Comparison of ENCODE assay signal across 19 cellular contexts in genomic region chr10:75326306-75326705, GRCh38.
DNase-seq lines count a peak whose midpoint lies in the region; ATAC-seq, FAIRE-seq and TF ChIP-seq lines count a peak whose summit lies in the region.
"Had no signal": no experiment of that assay in that cellular context is flagged by ENCODE, and none has a peak within 500 bp of the region (broad histone marks: within the 10 kb centered on the region; RNA-seq: fewer than 3 reads in every experiment).

No MANE protein-coding gene starts in this region.

- POLR2A ChIA-PET in HepG2 (lab: Yijun Ruan, JAX), result no interaction called here
- POLR2A ChIA-PET in K562 (lab: Yijun Ruan, JAX), result interaction anchor here (0.8 to 1.0 kb wide), 2 partner anchors 25 to 39 kb away, joined by 3 read pairs; no protein-coding TSS in a partner anchor

- DNase-seq in HepG2 (ENCODE audit: low spot score), result no peak
- DNase-seq in right lobe of liver, result no peak
- no peak for DNase-seq in K562 (ENCODE audit: extremely low read depth in 1 of 4, low spot score in 3 of 4)
- DNase-seq in NCI-H1105 treated with DMSO at 0.1 percent for 48 hours (lab: John Stamatoyannopoulos, UW), result no peak
- DNase-seq: AML-193; Caco-2; Calu3; CD4-positive, alpha-beta T cell; CD8-positive, alpha-beta T cell; DMS79 treated with DMSO at 0.1 percent for 48 hours; GDM1 had no signal

- ATAC-seq in HepG2, result no peak
- ATAC-seq in right lobe of liver, result no peak
- no peak for ATAC-seq in K562
- no peak for ATAC-seq in GM18511 (IDR thresholded peaks at IDR 0.05; ENCODE audit: unreplicated experiment)
- no peak for ATAC-seq in HG03439 (IDR thresholded peaks at IDR 0.05; ENCODE audit: unreplicated experiment)
- ATAC-seq: CD8-positive, alpha-beta T cell; GM12878 had no signal

- H2AFZ ChIP-seq in HepG2 (ENCODE audit: low read length) (no peak overlapping the region), K562 (ENCODE audit: low read depth, low read length) (no peak overlapping the region)

- TF ChIP-seq RAD21 in HepG2 (CRISPR knock-in tag; IDR thresholded peaks at IDR 0.05), result no peak
- no peak for TF ChIP-seq RAD21 in K562 (CRISPR knock-in tag; conservative IDR thresholded peaks at IDR 0.05 in 1 of 2, IDR thresholded peaks at IDR 0.05 in 1 of 2)

- no peaks in the 10 kb centered on the region for H3K36me3 ChIP-seq in HepG2 (replicated peaks in 1 of 2; ENCODE audit: control insufficient read depth in 1 of 2, insufficient read depth in 2 of 2, low read length in 2 of 2)
- no peaks in the 10 kb centered on the region for H3K36me3 ChIP-seq in right lobe of liver
- no peaks in the 10 kb centered on the region for H3K36me3 ChIP-seq in K562 (ENCODE audit: control insufficient read depth, insufficient read depth, low read length)
- H3K36me3 ChIP-seq: BLaER1 treated with 17β-estradiol and CSF1 and Interleukin-3, amounts not matched to agents 10 nM and 100 nM had no signal

- no peak overlapping the region for H3K4me3 ChIP-seq in HepG2 (replicated peaks in 1 of 3; ENCODE audit: insufficient read depth in 1 of 3, low read depth in 2 of 3, low read length in 3 of 3)
- H3K4me3 ChIP-seq in right lobe of liver, result no peak overlapping the region
- no peak overlapping the region for H3K4me3 ChIP-seq in K562
- H3K4me3 ChIP-seq: BLaER1 treated with 17β-estradiol and CSF1 and Interleukin-3, amounts not matched to agents 10 nM and 100 nM; GM12878 had no signal

- TF ChIP-seq EP300 in HepG2 (IDR thresholded peaks at IDR 0.05; ENCODE audit: low read depth in 2 of 2, low read length in 2 of 2), result no peak
- TF ChIP-seq EP300 in HepG2 (CRISPR knock-in tag; IDR thresholded peaks at IDR 0.05; ENCODE audit: borderline replicate concordance), result no peak
- no peak for TF ChIP-seq EP300 in K562 (IDR thresholded peaks at IDR 0.05; ENCODE audit: low read length)

- intact Hi-C loops in HepG2 (cut with micrococcal nuclease; ENCODE audit: unreplicated experiment), result no loop called here
- intact Hi-C loops in right lobe of liver (cut with DNase I), result no loop called here
- intact Hi-C loops in K562 (cut with micrococcal nuclease), result no loop called here

- H4K20me1 ChIP-seq in HepG2 (ENCODE audit: insufficient read depth, low read length) (no peaks in the 10 kb centered on the region), K562 (replicated peaks; ENCODE audit: control insufficient read depth, insufficient read depth, low read length) (no peaks in the 10 kb centered on the region)
- H4K20me1 ChIP-seq: BLaER1 treated with 17β-estradiol and CSF1 and Interleukin-3, amounts not matched to agents 10 nM and 100 nM had no signal

- no peaks in the 10 kb centered on the region; the same call in 1 of the 2 replicates for H3K4me1 ChIP-seq in HepG2 (ENCODE audit: insufficient read depth, low read length)
- H3K4me1 ChIP-seq in right lobe of liver, result no peaks in the 10 kb centered on the region
- no peaks in the 10 kb centered on the region for H3K4me1 ChIP-seq in K562 (replicated peaks in 1 of 2; ENCODE audit: control insufficient read depth in 2 of 2, insufficient read depth in 2 of 2, low read length in 2 of 2)
- H3K4me1 ChIP-seq: BLaER1 treated with 17β-estradiol and CSF1 and Interleukin-3, amounts not matched to agents 10 nM and 100 nM; Caco-2 had no signal

- CTCF ChIA-PET in HepG2 (lab: Yijun Ruan, JAX; ENCODE audit: low intra/inter-chr PET ratio, low total read pairs), result no interaction called here
- CTCF ChIA-PET in K562 (lab: Yijun Ruan, JAX; ENCODE audit: low intra/inter-chr PET ratio), result no interaction called here

- H3K9me3 ChIP-seq in HepG2 (ENCODE audit: low read length) (no peaks in the 10 kb centered on the region), right lobe of liver (no peaks in the 10 kb centered on the region), K562 (replicated peaks; ENCODE audit: control insufficient read depth, insufficient read depth, low read depth, low read length) (no peaks in the 10 kb centered on the region)
- H3K9me3 ChIP-seq: Caco-2 had no signal

- H3K79me2 ChIP-seq in HepG2 (ENCODE audit: insufficient read depth, low read length) (no peaks in the 10 kb centered on the region), K562 (ENCODE audit: control insufficient read depth, insufficient read depth, low read length) (no peaks in the 10 kb centered on the region)

- TF ChIP-seq CTCF in HepG2 (CRISPR knock-in tag; IDR thresholded peaks at IDR 0.05) (no peak), right lobe of liver (IDR thresholded peaks at IDR 0.05) (no peak), K562 (IDR thresholded peaks at IDR 0.05 in 2 of 3, conservative IDR thresholded peaks at IDR 0.05 in 1 of 3; ENCODE audit: insufficient read depth in 2 of 3, low read depth in 1 of 3, low read length in 3 of 3) (no peak)

- in situ Hi-C loops in HepG2 (cut with HindIII; ENCODE audit: extremely low pct_ligation_motif_present, low pct_unique_long_range_greater_than_20kb) (no loop called here), K562 (cut with MboI) (no loop called here)

- no peak overlapping the region for H3K9ac ChIP-seq in HepG2 (ENCODE audit: insufficient read depth, low read depth, low read length)
- no peak overlapping the region for H3K9ac ChIP-seq in K562 (ENCODE audit: insufficient read depth in 1 of 2, low read depth in 2 of 2, low read length in 2 of 2)
- H3K9ac ChIP-seq: BLaER1 treated with 17β-estradiol and CSF1 and Interleukin-3, amounts not matched to agents 10 nM and 100 nM had no signal

- H3K27ac ChIP-seq in HepG2 (ENCODE audit: extremely low read length, insufficient read depth, low read length) (no peak overlapping the region), right lobe of liver (no peak overlapping the region), K562 (ENCODE audit: extremely low read depth, low read depth, low read length) (no peak overlapping the region)
- H3K27ac ChIP-seq: 22Rv1; BLaER1 treated with 17β-estradiol and CSF1 and Interleukin-3, amounts not matched to agents 10 nM and 100 nM; C4-2B had no signal

- H3K4me2 ChIP-seq in HepG2 (ENCODE audit: low read depth, low read length), result no peak overlapping the region
- H3K4me2 ChIP-seq in K562 (ENCODE audit: insufficient read depth, low read length), result no peak overlapping the region
- H3K4me2 ChIP-seq: BLaER1 treated with 17β-estradiol and CSF1 and Interleukin-3, amounts not matched to agents 10 nM and 100 nM had no signal

- no peaks in the 10 kb centered on the region; a peak in 1 of 5 replicates for H3K27me3 ChIP-seq in HepG2 (ENCODE audit: control insufficient read depth in 1 of 2, insufficient read depth in 2 of 2, low read length in 2 of 2)
- no peaks in the 10 kb centered on the region for H3K27me3 ChIP-seq in right lobe of liver
- H3K27me3 ChIP-seq in K562 (ENCODE audit: control insufficient read depth in 2 of 2, insufficient read depth in 2 of 2, low read length in 2 of 2), result no peaks in the 10 kb centered on the region
- H3K27me3 ChIP-seq: BLaER1 treated with 17β-estradiol and CSF1 and Interleukin-3, amounts not matched to agents 10 nM and 100 nM had no signal

- H3K9me1 ChIP-seq in K562 (ENCODE audit: control insufficient read depth, insufficient read depth, low read length), result no peaks in the 10 kb centered on the region

- TF ChIP-seq POLR2A in HepG2 (IDR thresholded peaks at IDR 0.05; ENCODE audit: insufficient read depth in 1 of 2, low read depth in 2 of 2, low read length in 2 of 2) (no peak), right lobe of liver (IDR thresholded peaks at IDR 0.05) (no peak), K562 (conservative IDR thresholded peaks at IDR 0.05) (no peak)

- FAIRE-seq in HepG2 (lab: Jason Lieb, UNC) (no peak), G401.6 (lab: Jason Lieb, UNC) (peak; percentile 8), K562 (lab: Jason Lieb, UNC) (no peak)
- FAIRE-seq: D721Med, GM12878 had no signal

- no TSS peak for BruUV-seq in HepG2 (replicated peaks; lab: Mats Ljungman, UMichigan)
- BruUV-seq in K562 (replicated peaks; lab: Mats Ljungman, UMichigan), result no TSS peak

TF ChIP-seq in HepG2, 621 proteins besides CTCF, POLR2A, EP300 and RAD21:
- TF ChIP-seq MAFK (conservative IDR thresholded peaks at IDR 0.05 in 1 of 2, IDR thresholded peaks at IDR 0.05 in 1 of 2; ENCODE audit: low read length in 2 of 2) (peak; percentile 84 to 94), MAFF (IDR thresholded peaks at IDR 0.05; ENCODE audit: low read depth, low read length) (peak; percentile 92), HMG20B (CRISPR knock-in tag; conservative IDR thresholded peaks at IDR 0.05) (no peak)

TF ChIP-seq in K562, 482 proteins besides CTCF, POLR2A, EP300 and RAD21:
- TF ChIP-seq PRPF4 (IDR thresholded peaks at IDR 0.05; ENCODE audit: insufficient read depth, low read depth, low read length, poor library complexity, severe bottlenecking) (no peak), C11orf30 (IDR thresholded peaks at IDR 0.05; ENCODE audit: low read depth) (peak; percentile 90), MAFG (tag; conservative IDR thresholded peaks at IDR 0.05) (peak; percentile 90), ZNF764 (CRISPR knock-in tag; IDR thresholded peaks at IDR 0.05; ENCODE audit: low read depth) (no peak), MAFF (IDR thresholded peaks at IDR 0.05; ENCODE audit: low read length) (peak; percentile 85), MAFK (IDR thresholded peaks at IDR 0.05; ENCODE audit: low read length) (peak; percentile 82), ZNF316 (IDR thresholded peaks at IDR 0.05) (peak; percentile 97), CBX3 (IDR thresholded peaks at IDR 0.05; ENCODE audit: borderline replicate concordance in 1 of 2, low read length in 2 of 2) (no peak)

Comparison
In these comparisons a context has a peak if more than half of its experiments do, and no peak if none do; other contexts are left out.
1. Of the 241 proteins assayed by ChIP-seq in both HepG2 and K562: peak only in HepG2: none; only in K562: MAFG; in both: MAFF and MAFK; in neither: 238.